21 cellular contexts compared by ENCODE assay signal in genomic region chr2:15081356-15081755, GRCh38.
"Had no signal": no experiment of that assay in that cellular context is flagged by ENCODE, and none has a peak within 500 bp of the region (broad histone marks: within the 10 kb centered on the region; RNA-seq: fewer than 3 reads in every experiment).

No MANE protein-coding gene starts in this region.

- H3K36me3 ChIP-seq: MG63, SJSA1 had no signal

- H3K27ac ChIP-seq: SJSA1, SK-N-MC had no signal

- DNase-seq: Karpas-422, KG1, MG63, NCI-H1092, NCI-H1105 treated with DMSO at 0.1 percent for 48 hours, NCI-H1417 treated with DMSO at 0.1 percent for 48 hours, NCI-H146, NCI-H1694 treated with DMSO at 0.1 percent for 48 hours, NCI-H1930, NCI-H2081, NCI-H2107, NCI-H2227 treated with DMSO at 0.1 percent for 48 hours, NCI-H510A, NCI-H524 treated with DMSO at 0.1 percent for 48 hours, NCI-H69, NCI-H774, Right ventricle myocardium superior, RPMI8226, SIG-M5 had no signal

- H3K27me3 ChIP-seq: MG63, SJSA1 had no signal

- H3K9me3 ChIP-seq: MG63, SJSA1 had no signal

- H3K4me1 ChIP-seq: SJSA1 had no signal

- H3K4me3 ChIP-seq: MG63, SJSA1, SK-N-MC had no signal
